25 cellular contexts compared by ENCODE assay signal in genomic region chr4:31148990-31149389, GRCh38.
"Had no signal": no experiment of that assay in that cellular context is flagged by ENCODE, and none has a peak within 500 bp of the region (broad histone marks: within the 10 kb centered on the region; RNA-seq: fewer than 3 reads in every experiment).

No MANE protein-coding gene starts in this region.

- H3K4me3 ChIP-seq: breast epithelium, Peyer's patch, SJSA1 had no signal

- H3K9me3 ChIP-seq: breast epithelium, Peyer's patch, SJSA1 had no signal

- H3K4me3 Mint-ChIP-seq: activated B cell treated with CpG ODN at 0.5 μM for 24 hours; activated CD4-positive, alpha-beta T cell treated with anti-CD3 and anti-CD28 coated beads, Interleukin-2, amount 10 ng/mL, durations not matched to agents 24 days and 14 days; activated CD8-positive, alpha-beta memory T cell treated with anti-CD3 and anti-CD28 coated beads, Interleukin-2, amount 10 ng/mL, durations not matched to agents 7 days and 5 days; activated naive CD4-positive, alpha-beta T cell treated with anti-CD3 and anti-CD28 coated beads, Interleukin-2, amount 50 U/mL, for 24 hours; activated T-cell treated with anti-CD3 and anti-CD28 coated beads, Interleukin-2, amount 50 U/mL, for 24 hours; activated T-helper 1 cell treated with anti-CD3 and anti-CD28 coated beads, Interleukin-12 subunit alpha, Interleukin-12 subunit beta, Interleukin-2, Interleukin-4 antibody, amounts not matched to agents 30 ng/mL and 10 ng/mL and 1 ng/mL, durations not matched to agents 14 hours and 24 hours and 36 hours; T-helper 1 cell treated with Interleukin-12 subunit alpha and Interleukin-12 subunit beta and Interleukin-4 antibody, amounts not matched to agents 30 μg/mL and 1 μg/mL, for 36 hours had no signal

- H3K36me3 Mint-ChIP-seq: activated CD8-positive, alpha-beta memory T cell treated with anti-CD3 and anti-CD28 coated beads, Interleukin-2, amount 10 ng/mL, durations not matched to agents 7 days and 5 days; activated naive CD4-positive, alpha-beta T cell treated with anti-CD3 and anti-CD28 coated beads, Interleukin-2, amount 50 U/mL, for 24 hours had no signal

- H3K27me3 Mint-ChIP-seq: activated B cell treated with CpG ODN at 0.5 μM for 24 hours; activated CD4-positive, alpha-beta T cell treated with anti-CD3 and anti-CD28 coated beads, Interleukin-2, amount 10 ng/mL, durations not matched to agents 24 days and 14 days; activated CD8-positive, alpha-beta memory T cell treated with anti-CD3 and anti-CD28 coated beads, Interleukin-2, amount 10 ng/mL, durations not matched to agents 7 days and 5 days; activated naive CD4-positive, alpha-beta T cell treated with anti-CD3 and anti-CD28 coated beads, Interleukin-2, amount 50 U/mL, for 24 hours; activated T-cell treated with anti-CD3 and anti-CD28 coated beads, Interleukin-2, amount 50 U/mL, for 24 hours had no signal

- H3K36me3 ChIP-seq: breast epithelium, Peyer's patch, SJSA1 had no signal

- H3K27ac ChIP-seq: breast epithelium, Peyer's patch, SJSA1 had no signal

- ATAC-seq: activated CD8-positive, alpha-beta memory T cell treated with anti-CD3 and anti-CD28 coated beads, Interleukin-2, amount 10 ng/mL, durations not matched to agents 7 days and 5 days; SK-N-SH treated with all-trans-retinoic acid at 6 μM for 48 hours had no signal

- H3K4me1 ChIP-seq: breast epithelium, Peyer's patch, SJSA1 had no signal

- H3K27ac Mint-ChIP-seq: activated B cell treated with CpG ODN at 0.5 μM for 24 hours; activated CD4-positive, alpha-beta T cell treated with anti-CD3 and anti-CD28 coated beads, Interleukin-2, amount 10 ng/mL, durations not matched to agents 24 days and 14 days; activated CD8-positive, alpha-beta memory T cell treated with anti-CD3 and anti-CD28 coated beads, Interleukin-2, amount 10 ng/mL, durations not matched to agents 7 days and 5 days; activated naive CD4-positive, alpha-beta T cell treated with anti-CD3 and anti-CD28 coated beads, Interleukin-2, amount 50 U/mL, for 24 hours; activated T-cell treated with anti-CD3 and anti-CD28 coated beads, Interleukin-2, amount 50 U/mL, for 24 hours; activated T-helper 1 cell treated with anti-CD3 and anti-CD28 coated beads, Interleukin-12 subunit alpha, Interleukin-12 subunit beta, Interleukin-2, Interleukin-4 antibody, amounts not matched to agents 30 ng/mL and 10 ng/mL and 1 ng/mL, durations not matched to agents 14 hours and 24 hours and 36 hours; T-helper 1 cell treated with Interleukin-12 subunit alpha and Interleukin-12 subunit beta and Interleukin-4 antibody, amounts not matched to agents 30 μg/mL and 1 μg/mL, for 36 hours had no signal

- DNase-seq: activated B cell treated with CpG ODN at 0.5 μM for 24 hours; activated CD4-positive, alpha-beta T cell treated with anti-CD3 and anti-CD28 coated beads for 1 hour; activated CD4-positive, alpha-beta T cell treated with anti-CD3 and anti-CD28 coated beads, Interleukin-2, amount 10 ng/mL, durations not matched to agents 24 days and 14 days; activated CD4-positive, alpha-beta T cell treated with anti-CD3 and anti-CD28 coated beads, Interleukin-2, amount 50 U/mL, for 48 hours; activated CD8-positive, alpha-beta memory T cell treated with anti-CD3 and anti-CD28 coated beads, Interleukin-2, amount 10 ng/mL, durations not matched to agents 7 days and 5 days; activated effector memory CD4-positive, alpha-beta T cell treated with Interleukin-2 at 50 U/mL for 16 hours; activated naive CD4-positive, alpha-beta T cell; activated T-cell treated with anti-CD3 and anti-CD28 coated beads, Interleukin-2, amount 50 U/mL, for 24 hours; aorta; central memory CD4-positive, alpha-beta T cell; Kasumi-1; NCI-H1048; NCI-H146; NCI-H187 treated with DMSO at 0.1 percent for 48 hours; NCI-H2081 treated with DMSO at 0.1 percent for 48 hours; NCI-H446; NCI-H524; Peyer's patch; SHP77 had no signal

- H3K4me1 Mint-ChIP-seq: activated B cell treated with CpG ODN at 0.5 μM for 24 hours; activated CD4-positive, alpha-beta T cell treated with anti-CD3 and anti-CD28 coated beads, Interleukin-2, amount 10 ng/mL, durations not matched to agents 24 days and 14 days; activated CD8-positive, alpha-beta memory T cell treated with anti-CD3 and anti-CD28 coated beads, Interleukin-2, amount 10 ng/mL, durations not matched to agents 7 days and 5 days; activated naive CD4-positive, alpha-beta T cell treated with anti-CD3 and anti-CD28 coated beads, Interleukin-2, amount 50 U/mL, for 24 hours had no signal

- H3K27me3 ChIP-seq: breast epithelium, Peyer's patch, SJSA1 had no signal
